In the genomic region with DNA sequence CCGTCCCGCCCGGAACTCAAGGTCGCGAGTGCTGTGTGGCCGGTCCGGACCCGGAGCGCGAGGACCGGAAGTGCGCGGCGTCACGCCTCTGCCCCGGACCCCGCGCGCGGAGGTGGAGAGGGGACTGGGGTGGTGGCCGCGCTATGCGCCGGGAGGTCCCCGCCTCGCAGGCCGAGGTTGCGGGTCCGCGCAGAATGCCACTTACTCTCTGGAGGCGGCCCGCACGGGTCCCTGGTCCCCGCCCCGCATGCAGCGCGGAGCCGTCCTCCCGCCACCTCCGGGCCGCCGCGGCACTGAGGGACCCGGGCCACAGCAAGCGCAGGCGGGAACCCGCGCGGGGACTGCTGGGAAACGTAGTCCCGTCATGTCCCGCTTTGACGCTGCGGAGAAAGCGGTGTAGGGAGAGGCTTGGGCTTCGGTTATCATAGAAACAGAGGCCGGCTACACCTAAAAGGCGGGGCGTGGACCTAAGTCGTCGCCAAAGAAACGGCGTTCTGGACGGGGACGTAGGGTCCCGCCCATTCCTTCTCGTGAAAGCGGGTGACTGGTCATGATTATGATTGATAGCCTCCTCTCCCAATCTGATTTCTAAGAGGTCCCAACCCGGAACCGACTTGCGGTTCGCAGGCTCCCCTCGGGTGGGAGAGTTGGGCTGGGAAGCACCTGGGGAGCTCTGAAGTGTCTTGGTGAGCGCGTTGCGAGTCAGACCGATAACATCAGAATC, we compare ENCODE assay signal across 8 cellular contexts. TPM values are rescaled to one million over a fixed set of nuclear protein-coding genes. Genes with fewer than 3 reads are reported as not detected.
DNase-seq lines count a peak whose midpoint lies in the region; ATAC-seq and TF ChIP-seq lines count a peak whose summit lies in the region.

TSS of gene ZNF837 (minus strand) at position 295 of the 724 bp plus-strand sequence. CDS start 11,698 bp downstream, outside the sequence.

- POLR2A ChIA-PET in PC-9 (lab: Charles Lee; ENCODE audit: unreplicated experiment): interaction anchor here (0.6 to 1.3 kb wide), 2 partner anchors 12 to 18 kb away, joined by 3 to 4 read pairs; partner anchors contain the start of gene ZNF497

- peak within 1 kb of the TSS; percentile 90 for H3K4me3 Mint-ChIP-seq in activated T-cell treated with anti-CD3 and anti-CD28 coated beads, Interleukin-2, amount 50 U/mL, for 4 hours

- no peaks in the 10 kb centered on the region for H3K36me3 ChIP-seq in PC-9 (ENCODE audit: low read depth)

- peak within 1 kb of the TSS; percentile 90 for H3K4me2 ChIP-seq in PC-9

- TF ChIP-seq CTCF in PC-9 (conservative IDR thresholded peaks at IDR 0.05): no peak

- H3K36me3 Mint-ChIP-seq in activated T-cell treated with anti-CD3 and anti-CD28 coated beads, Interleukin-2, amount 50 U/mL, for 4 hours (ENCODE audit: insufficient read depth): no peaks in the 10 kb centered on the region

- H3K4me1 Mint-ChIP-seq in activated T-cell treated with anti-CD3 and anti-CD28 coated beads, Interleukin-2, amount 50 U/mL, for 4 hours (ENCODE audit: low read depth): peaks cover 26% of the 10 kb centered on the region

- in situ Hi-C loops in KBM-7 (cut with MboI; ENCODE audit: low pct_unique_long_range_greater_than_20kb, low sequenced_read_pairs): no loop called here

- no peaks in the 10 kb centered on the region for H3K9me3 ChIP-seq in PC-9 (ENCODE audit: insufficient read depth, low read depth)

- DNase-seq in DMS53 treated with DMSO at 0.1 percent for 48 hours (lab: John Stamatoyannopoulos, UW; ENCODE audit: unreplicated experiment) (peak; percentile 99), KBM-7 (peak; percentile 100), PC-9 (peak; percentile 96 to 98), erythroblast (lab: John Stamatoyannopoulos, UW) (peak; percentile 100), mucosa of gallbladder (ENCODE audit: low spot score) (peak; percentile 100)
- peak; percentile 95 for DNase-seq in activated T-cell treated with anti-CD3 and anti-CD28 coated beads, Interleukin-2, amount 50 U/mL, for 4 hours
- DNase-seq in stimulated activated CD8-positive, alpha-beta memory T cell treated with anti-CD3 and anti-CD28 coated beads, Interleukin-4, amount 100 ng/mL, for 24 hours (ENCODE audit: low read depth): peak; percentile 94

- peak; percentile 75 for ATAC-seq in GM21723 (IDR thresholded peaks at IDR 0.05; ENCODE audit: unreplicated experiment)
- peak; percentile 85 to 86 for ATAC-seq in activated T-cell treated with anti-CD3 and anti-CD28 coated beads, Interleukin-2, amount 50 U/mL, for 4 hours

- H3K9me2 ChIP-seq in PC-9 (ENCODE audit: insufficient read depth): no peaks in the 10 kb centered on the region

- no TSS peak for BruUV-seq in PC-9 (replicated peaks; lab: Mats Ljungman, UMichigan)

- TF ChIP-seq POLR2A in erythroblast (IDR thresholded peaks at IDR 0.05; ENCODE audit: low read length): peak; percentile 95

- H3K27me3 ChIP-seq in PC-9 (ENCODE audit: insufficient read depth, low read depth): no peaks in the 10 kb centered on the region

- CTCF ChIA-PET in PC-9 (lab: Charles Lee): no interaction called here

- H3K27me3 Mint-ChIP-seq in activated T-cell treated with anti-CD3 and anti-CD28 coated beads, Interleukin-2, amount 50 U/mL, for 4 hours (ENCODE audit: low read depth): no peaks in the 10 kb centered on the region

- H4K20me1 ChIP-seq in PC-9 (ENCODE audit: insufficient read depth): no peaks in the 10 kb centered on the region

- intact Hi-C loops in PC-9 (cut with micrococcal nuclease; ENCODE audit: unreplicated experiment): loop anchor here (1.0 to 5.0 kb wide), 5 partner anchors 14 to 96 kb away; partner anchors contain the start of genes RNF225, ZNF446, ZNF497 and ZNF584

- peak within 1 kb of the TSS; percentile 92 for H3K4me3 ChIP-seq in PC-9

- peaks cover 28% of the 10 kb centered on the region for H3K79me2 ChIP-seq in PC-9 (ENCODE audit: low read depth)

- no peaks in the 10 kb centered on the region for H3K9me3 Mint-ChIP-seq in activated T-cell treated with anti-CD3 and anti-CD28 coated beads, Interleukin-2, amount 50 U/mL, for 4 hours

- peak within 1 kb of the TSS; percentile 77 for H2AFZ ChIP-seq in PC-9

- H3F3A ChIP-seq in PC-9 (ENCODE audit: insufficient read depth, low read depth): no peaks in the 10 kb centered on the region

- H3K4me1 ChIP-seq in PC-9 (replicated peaks; ENCODE audit: insufficient read depth): peaks cover 12% of the 10 kb centered on the region

- no peak within 1 kb of the TSS for H3K27ac ChIP-seq in PC-9

RNA-seq across cellular contexts. Expression of gene ZNF837, which starts in this region (rescaled TPM):
- total RNA-seq in PC-9 (2021): 3.3 and 4.1 TPM in 2 replicates
- total RNA-seq in activated T-cell treated with anti-CD3 and anti-CD28 coated beads, Interleukin-2, amount 50 U/mL, for 4 hours: 1 to 10 TPM; 1.2 to 2.1 (median 1.8) TPM
- total RNA-seq in mucosa of gallbladder: 2.9 TPM
